ENCODE assay signal across 3 cellular contexts in genomic region chr1:200518524-200518923, GRCh38.
TF ChIP-seq lines count a peak whose summit lies in the region.

No MANE protein-coding gene starts in this region.

TF ChIP-seq in SK-N-SH treated with all-trans-retinoic acid at 6 μM for 48 hours, 23 proteins besides CTCF, POLR2A, EP300 and RAD21:
- TF ChIP-seq ZFP30 (CRISPR knock-in tag; IDR thresholded peaks at IDR 0.05) (no peak), TSHZ2 (CRISPR knock-in tag; IDR thresholded peaks at IDR 0.05) (no peak)

TF ChIP-seq in SK-N-SH, 30 proteins besides CTCF, POLR2A, EP300 and RAD21:
- TF ChIP-seq RXRA (IDR thresholded peaks at IDR 0.05; ENCODE audit: borderline replicate concordance, low read depth) (no peak), JUND (IDR thresholded peaks at IDR 0.05) (no peak), RCOR1 (IDR thresholded peaks at IDR 0.05; ENCODE audit: low read length) (no peak), TEAD4 (IDR thresholded peaks at IDR 0.05; ENCODE audit: borderline replicate concordance, insufficient read depth) (no peak), ELF1 (IDR thresholded peaks at IDR 0.05) (no peak), TAF1 (IDR thresholded peaks at IDR 0.05; ENCODE audit: borderline replicate concordance, low read depth, low read length) (no peak), PBX3 (IDR thresholded peaks at IDR 0.05) (no peak), MEF2A (IDR thresholded peaks at IDR 0.05; ENCODE audit: borderline replicate concordance, low read depth) (no peak), SIN3A (IDR thresholded peaks at IDR 0.05; ENCODE audit: borderline replicate concordance, low read depth, low read length) (no peak), FOXJ3 (CRISPR knock-in tag; IDR thresholded peaks at IDR 0.05) (no peak), RFX5 (IDR thresholded peaks at IDR 0.05; ENCODE audit: low read length) (no peak), TCF12 (IDR thresholded peaks at IDR 0.05) (no peak), NRF1 (IDR thresholded peaks at IDR 0.05; ENCODE audit: low read depth, low read length) (no peak), FOSL2 (IDR thresholded peaks at IDR 0.05; ENCODE audit: borderline replicate concordance, low read depth) (no peak), USF2 (IDR thresholded peaks at IDR 0.05; ENCODE audit: borderline replicate concordance, low read depth, low read length) (no peak), GABPA (IDR thresholded peaks at IDR 0.05; ENCODE audit: low read depth) (no peak), EZH2phosphoT487 (IDR thresholded peaks at IDR 0.05; ENCODE audit: borderline replicate concordance, low read depth) (no peak), CHD2 (IDR thresholded peaks at IDR 0.05; ENCODE audit: low read length, partially characterized antibody) (no peak), MAX (IDR thresholded peaks at IDR 0.05; ENCODE audit: low read depth) (no peak)

TF ChIP-seq in H1, 55 proteins besides CTCF, POLR2A, EP300 and RAD21:
- TF ChIP-seq SRF (IDR thresholded peaks at IDR 0.05; ENCODE audit: low read depth, low read length), result 0 out of 2 replicates have a peak, but pooled peaks have one; percentile 25
- no peak for TF ChIP-seq SUZ12 (IDR thresholded peaks at IDR 0.05; ENCODE audit: low read length)
TF ChIP-seq in H1: peak in this region for 1.
